ENCODE assay signal across 8 cellular contexts in genomic region chr12:47820631-47821345, GRCh38. TPM values are rescaled to one million over a fixed set of nuclear protein-coding genes. Genes with fewer than 3 reads are reported as not detected.
DNase-seq lines count a peak whose midpoint lies in the region; ATAC-seq, FAIRE-seq and TF ChIP-seq lines count a peak whose summit lies in the region.

No MANE protein-coding gene starts in this region.

- peak overlapping the region; percentile 83 for H3K4me3 ChIP-seq in MM.1S (ENCODE audit: low read length)
- H3K4me3 ChIP-seq in K562: peak overlapping the region; percentile 68
- peak overlapping the region; percentile 80 for H3K4me3 ChIP-seq in iPS-15b (ENCODE audit: low read depth, low read length)

- H3K36me3 ChIP-seq in MM.1S (replicated peaks; ENCODE audit: insufficient read depth, low read length): no peaks in the 10 kb centered on the region
- H3K36me3 ChIP-seq in K562 (ENCODE audit: control insufficient read depth, insufficient read depth, low read length): peaks cover 17% of the 10 kb centered on the region
- no peaks in the 10 kb centered on the region for H3K36me3 ChIP-seq in iPS-15b (ENCODE audit: control insufficient read depth, insufficient read depth, low read length)

- H3K27ac ChIP-seq in MM.1S (ENCODE audit: low read length) (peak overlapping the region; percentile 64; the same call in 1 of the 2 replicates), K562 (ENCODE audit: extremely low read depth, low read depth, low read length) (peak overlapping the region; percentile 80)

- H2AFZ ChIP-seq in MM.1S (ENCODE audit: low read length): no peak overlapping the region
- peak overlapping the region; percentile 51 for H2AFZ ChIP-seq in K562 (ENCODE audit: low read depth, low read length)

- H3K4me1 ChIP-seq in MM.1S (ENCODE audit: low read length) (peaks cover 57% of the 10 kb centered on the region), K562 (replicated peaks in 1 of 2; ENCODE audit: control insufficient read depth in 2 of 2, insufficient read depth in 2 of 2, low read length in 2 of 2) (peaks cover 38 to 53% of the 10 kb centered on the region in 2 experiments), iPS-15b (ENCODE audit: control insufficient read depth, insufficient read depth, low read length) (peaks cover 24% of the 10 kb centered on the region)

- TF ChIP-seq CTCF in MM.1S (IDR thresholded peaks at IDR 0.05; ENCODE audit: low read length) (no peak), K562 (IDR thresholded peaks at IDR 0.05 in 2 of 3, conservative IDR thresholded peaks at IDR 0.05 in 1 of 3; ENCODE audit: insufficient read depth in 2 of 3, low read depth in 1 of 3, low read length in 3 of 3) (no peak)

- 37% methylated on average over 16 of the region's 17 CpGs for WGBS in K562 (ENCODE audit: insufficient coverage, low coverage, missing lambda C conversion rate)

- DNase-seq in Daoy (ENCODE audit: low read depth) (peak; percentile 97), MM.1S (no peak), K562 (ENCODE audit: extremely low read depth in 1 of 4, low spot score in 3 of 4) (peak in 3 of 4 experiments; percentile 52 to 68 (median 65)), sciatic nerve (ENCODE audit: low spot score) (peak; percentile 88), NCI-H524 (lab: John Stamatoyannopoulos, UW) (no peak), COR-L47 (lab: John Stamatoyannopoulos, UW) (no peak)

- no peak for FAIRE-seq in K562 (lab: Jason Lieb, UNC)

- intact Hi-C loops in K562 (cut with micrococcal nuclease) (no loop called here), sciatic nerve (cut with DNase I) (no loop called here)

- in situ Hi-C loops in K562 (cut with MboI): no loop called here

- H3K27me3 ChIP-seq in MM.1S (replicated peaks; ENCODE audit: insufficient read depth, low read length) (no peaks in the 10 kb centered on the region), K562 (ENCODE audit: control insufficient read depth in 2 of 2, insufficient read depth in 2 of 2, low read length in 2 of 2) (no peaks in the 10 kb centered on the region), iPS-15b (ENCODE audit: control insufficient read depth, insufficient read depth, low read length) (peaks cover 13% of the 10 kb centered on the region)

- H3F3A ChIP-seq in MM.1S (ENCODE audit: insufficient read depth, low read length): peaks cover 18% of the 10 kb centered on the region

- peak overlapping the region; percentile 99 for H3K4me2 ChIP-seq in MM.1S (ENCODE audit: low read depth, low read length)
- peak overlapping the region; percentile 94 for H3K4me2 ChIP-seq in K562 (ENCODE audit: insufficient read depth, low read length)

- POLR2A ChIA-PET in K562 (lab: Yijun Ruan, JAX): interaction anchor here (0.8 to 1.4 kb wide), 5 partner anchors 8 to 64 kb away, joined by 3 to 5 read pairs (median 4); no protein-coding TSS in a partner anchor

- H3K9ac ChIP-seq in MM.1S (ENCODE audit: low read length): peak overlapping the region; percentile 89; the same call in 1 of the 2 replicates
- peak overlapping the region; percentile 73 to 96 for H3K9ac ChIP-seq in K562 (ENCODE audit: insufficient read depth in 1 of 2, low read depth in 2 of 2, low read length in 2 of 2)
- H3K9ac ChIP-seq in iPS-15b (ENCODE audit: low read depth, low read length): peak overlapping the region; percentile 55

- no peak for TF ChIP-seq POLR2A in K562 (conservative IDR thresholded peaks at IDR 0.05)

- peak; percentile 5; the same call in 2 of the 3 replicates for ATAC-seq in K562
- peak; percentile 91 for ATAC-seq in sciatic nerve
- ATAC-seq in HG02623 (IDR thresholded peaks at IDR 0.05; ENCODE audit: unreplicated experiment): no peak

- H3K79me2 ChIP-seq in MM.1S (ENCODE audit: low read length): peaks cover 43% of the 10 kb centered on the region
- H3K79me2 ChIP-seq in K562 (ENCODE audit: control insufficient read depth, insufficient read depth, low read length): peaks cover 47% of the 10 kb centered on the region

- no peaks in the 10 kb centered on the region for H3K9me3 ChIP-seq in MM.1S (replicated peaks; ENCODE audit: insufficient read depth, low read length)
- no peaks in the 10 kb centered on the region for H3K9me3 ChIP-seq in K562 (replicated peaks; ENCODE audit: control insufficient read depth, insufficient read depth, low read depth, low read length)
- no peaks in the 10 kb centered on the region for H3K9me3 ChIP-seq in iPS-15b (ENCODE audit: control insufficient read depth, insufficient read depth, low read length)

- H3K9me2 ChIP-seq in MM.1S (replicated peaks; ENCODE audit: insufficient read depth, low read length): no peaks in the 10 kb centered on the region

- no peaks in the 10 kb centered on the region for H3K9me1 ChIP-seq in K562 (ENCODE audit: control insufficient read depth, insufficient read depth, low read length)

- TF ChIP-seq RAD21 in K562 (CRISPR knock-in tag; conservative IDR thresholded peaks at IDR 0.05 in 1 of 2, IDR thresholded peaks at IDR 0.05 in 1 of 2): no peak

- CTCF ChIA-PET in K562 (lab: Yijun Ruan, JAX; ENCODE audit: low intra/inter-chr PET ratio): interaction anchor here (1.2 to 2.6 kb wide), 2 partner anchors 17 to 18 kb away, joined by 3 to 17 read pairs; no protein-coding TSS in a partner anchor

- no peaks in the 10 kb centered on the region for H4K20me1 ChIP-seq in MM.1S (ENCODE audit: insufficient read depth, low read length)
- H4K20me1 ChIP-seq in K562 (replicated peaks; ENCODE audit: control insufficient read depth, insufficient read depth, low read length): no peaks in the 10 kb centered on the region

- TF ChIP-seq EP300 in K562 (IDR thresholded peaks at IDR 0.05; ENCODE audit: low read length): no peak

- BruUV-seq in K562 (replicated peaks; lab: Mats Ljungman, UMichigan): no TSS peak

TF ChIP-seq in K562, 482 proteins besides CTCF, POLR2A, EP300 and RAD21 (continues in another document):
- TF ChIP-seq SETDB1 (IDR thresholded peaks at IDR 0.05; ENCODE audit: low read length): no peak
- TF ChIP-seq ZNF584 (CRISPR knock-in tag; IDR thresholded peaks at IDR 0.05; ENCODE audit: low read depth): no peak
- TF ChIP-seq RFX7 (CRISPR knock-in tag; IDR thresholded peaks at IDR 0.05): no peak
- TF ChIP-seq MNT (conservative IDR thresholded peaks at IDR 0.05): peak in 1 of 2 experiments; percentile 34; a peak in 2 of 4 replicates
- TF ChIP-seq ZNF253 (CRISPR knock-in tag; conservative IDR thresholded peaks at IDR 0.05): no peak
- TF ChIP-seq TAF15 (IDR thresholded peaks at IDR 0.05; ENCODE audit: low read depth, low read length): no peak
- peak; percentile 14; the same call in 1 of the 2 replicates for TF ChIP-seq NCOA1 (IDR thresholded peaks at IDR 0.05; ENCODE audit: low read depth)

RNA-seq across cellular contexts. Expression of gene HDAC7, which starts 1.1 kb away (rescaled TPM):
- total RNA-seq in Daoy (2014; rRNA removed; shearing (Covaris generic)): 19.3 and 20.6 TPM in 2 replicates
- total RNA-seq in K562 (2011; cell fraction: chromatin; rRNA removed; ENCODE audit: low replicate concordance): 123 and 300 TPM in 2 replicates
- 143 and 147 TPM in 2 replicates for total RNA-seq in K562 (2011; cell fraction: nucleolus; rRNA removed)
- total RNA-seq in K562 (2011; cell fraction: nucleoplasm; rRNA removed): 123 and 161 TPM in 2 replicates
- 38.4 and 57.4 TPM in 2 replicates for total RNA-seq in K562 (2014; rRNA removed)
- 22.2 and 30.2 TPM in 2 replicates for total RNA-seq in K562 (2014; rRNA removed; fragmentation: Illumina TruSeq; extraction: Trizol)
- total RNA-seq in K562 (2015; rRNA removed; fragmentation: Illumina TruSeq; extraction: Trizol): 26.7 and 28.2 TPM in 2 replicates
- total RNA-seq in K562 (2021): 119 and 129 TPM in 2 replicates
- polyA plus RNA-seq in K562 (2011; rRNA removed): 31.1 and 33.7 TPM in 2 replicates
- polyA plus RNA-seq in K562 (2011; cell fraction: cytosol; rRNA removed): 20.6 and 43.9 TPM in 2 replicates
- polyA plus RNA-seq in K562 (2011; cell fraction: nucleus; rRNA removed): 215 and 430 TPM in 2 replicates
- polyA plus RNA-seq in K562 (2012): 67.8 and 112 TPM in 2 replicates
- 71.9 and 82.7 TPM in 2 replicates for polyA plus RNA-seq in K562 (2014; fragmentation: Illumina TruSeq; extraction: Trizol)
- polyA plus RNA-seq in K562 (2014; fragmentation: Nextera tagmentation; extraction: Ambion mirVana): 1 to 10 TPM; 2.5 to 3.8 TPM
- 78.0 and 82.7 TPM in 2 replicates for polyA plus RNA-seq in K562 (2014; rRNA removed)
- polyA minus RNA-seq in K562 (2011; rRNA and poly(A)+ RNA removed): 8.5 and 12.0 TPM in 2 replicates
- 28.2 and 32.6 TPM in 2 replicates for polyA minus RNA-seq in K562 (2011; cell fraction: cytosol; rRNA and poly(A)+ RNA removed)
- polyA minus RNA-seq in K562 (2011; cell fraction: nucleus; rRNA and poly(A)+ RNA removed): 41.2 and 50.1 TPM in 2 replicates
- total RNA-seq in sciatic nerve: 152 TPM

RNA-seq across cellular contexts. Expression of gene SLC48A1, which starts 47.8 kb away (rescaled TPM):
- 2.3 and 4.6 TPM in 2 replicates for total RNA-seq in Daoy (2014; rRNA removed; shearing (Covaris generic))
- 18.5 and 36.8 TPM in 2 replicates for total RNA-seq in K562 (2011; cell fraction: chromatin; rRNA removed; ENCODE audit: low replicate concordance)
- 31.2 and 31.5 TPM in 2 replicates for total RNA-seq in K562 (2011; cell fraction: nucleolus; rRNA removed)
- 45.5 and 69.2 TPM in 2 replicates for total RNA-seq in K562 (2011; cell fraction: nucleoplasm; rRNA removed)
- total RNA-seq in K562 (2014; rRNA removed) (16.3 and 25.4 TPM in 2 replicates), K562 (2014; rRNA removed; fragmentation: Illumina TruSeq; extraction: Trizol) (13.1 and 18.3 TPM in 2 replicates), K562 (2015; rRNA removed; fragmentation: Illumina TruSeq; extraction: Trizol) (16.1 and 16.2 TPM in 2 replicates), K562 (2021) (37.5 and 41.9 TPM in 2 replicates), sciatic nerve (47.9 TPM)
- polyA plus RNA-seq in K562 (2011; rRNA removed) (10.7 and 15.7 TPM in 2 replicates), K562 (2014; fragmentation: Illumina TruSeq; extraction: Trizol) (28.6 and 30.4 TPM in 2 replicates), K562 (2014; fragmentation: Nextera tagmentation; extraction: Ambion mirVana) (10 to 100 TPM; 23.5 to 26.9 TPM), K562 (2014; rRNA removed) (18.7 and 23.6 TPM in 2 replicates)
- 16.7 and 26.0 TPM in 2 replicates for polyA plus RNA-seq in K562 (2011; cell fraction: cytosol; rRNA removed)
- polyA plus RNA-seq in K562 (2011; cell fraction: nucleus; rRNA removed): 25.7 and 35.1 TPM in 2 replicates
- polyA plus RNA-seq in K562 (2012): 22.2 and 44.4 TPM in 2 replicates
- 7.6 and 8.9 TPM in 2 replicates for polyA minus RNA-seq in K562 (2011; rRNA and poly(A)+ RNA removed)
- 14.8 and 17.6 TPM in 2 replicates for polyA minus RNA-seq in K562 (2011; cell fraction: cytosol; rRNA and poly(A)+ RNA removed)
- 6.9 and 11.6 TPM in 2 replicates for polyA minus RNA-seq in K562 (2011; cell fraction: nucleus; rRNA and poly(A)+ RNA removed)

Comparison
In these comparisons a context has a peak if more than half of its experiments do, and no peak if none do; other contexts are left out.
1. DNase-seq: peak in Daoy (single experiment), K562 (3 of 4) and sciatic nerve (single experiment); none in MM.1S (single experiment), NCI-H524 (0 of 2) and COR-L47 (single experiment).
2. Peak in every context shown above with its lines, with median percentiles within 50 percentile points of each other: H3K4me3 ChIP-seq and H3K9ac ChIP-seq.